In the genomic region with DNA sequence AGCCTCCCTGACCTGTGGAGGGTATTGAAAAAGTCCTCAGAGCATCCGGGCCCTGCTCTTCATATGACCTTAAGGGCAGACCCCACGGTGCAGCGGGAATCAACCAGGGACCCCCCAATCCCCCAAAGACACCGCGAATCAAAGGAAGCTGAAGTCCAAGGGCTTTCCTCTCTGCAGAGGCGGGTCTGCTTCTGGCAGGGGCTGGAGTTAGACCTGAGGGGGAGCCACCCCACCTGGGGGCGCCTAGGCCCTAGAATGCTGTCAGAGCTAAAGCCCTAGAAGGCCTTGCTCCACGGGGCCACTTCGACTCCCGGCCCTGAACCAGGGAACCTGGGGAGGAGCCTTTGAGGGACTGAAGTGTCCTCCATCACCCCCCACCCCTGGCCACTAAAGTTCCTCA, we compare ENCODE assay signal across 18 cellular contexts. TPM values are rescaled to one million over a fixed set of nuclear protein-coding genes. Genes with fewer than 3 reads are reported as not detected.
"Had no signal": no experiment of that assay in that cellular context is flagged by ENCODE, and none has a peak within 500 bp of the region (broad histone marks: within the 10 kb centered on the region; RNA-seq: fewer than 3 reads in every experiment).

No MANE protein-coding gene starts in this region.

- H3K4me3 Mint-ChIP-seq: activated CD8-positive, alpha-beta memory T cell treated with anti-CD3 and anti-CD28 coated beads, Interleukin-2, amount 10 ng/mL, durations not matched to agents 7 days and 5 days; activated naive CD8-positive, alpha-beta T cell treated with anti-CD3 and anti-CD28 coated beads, Interleukin-2, amount 10 ng/mL, durations not matched to agents 7 days and 5 days; activated T-cell treated with anti-CD3 and anti-CD28 coated beads, Interleukin-2, amount 50 U/mL, for 4 hours; T-helper 1 cell treated with Interleukin-12 subunit alpha and Interleukin-12 subunit beta and Interleukin-4 antibody, amounts not matched to agents 30 μg/mL and 1 μg/mL, for 36 hours had no signal

- H3K36me3 Mint-ChIP-seq: activated CD8-positive, alpha-beta memory T cell treated with anti-CD3 and anti-CD28 coated beads, Interleukin-2, amount 10 ng/mL, durations not matched to agents 7 days and 5 days; activated naive CD8-positive, alpha-beta T cell treated with anti-CD3 and anti-CD28 coated beads, Interleukin-2, amount 10 ng/mL, durations not matched to agents 7 days and 5 days had no signal

- DNase-seq: activated CD4-positive, CD25-positive, alpha-beta regulatory T cell; activated CD8-positive, alpha-beta memory T cell treated with anti-CD3 and anti-CD28 coated beads, Interleukin-2, amount 10 ng/mL, durations not matched to agents 7 days and 5 days; activated gamma-delta T cell; activated naive CD8-positive, alpha-beta T cell treated with anti-CD3 and anti-CD28 coated beads, Interleukin-2, amount 10 ng/mL, durations not matched to agents 7 days and 5 days; activated T-cell treated with anti-CD3 and anti-CD28 coated beads, Interleukin-2, amount 50 U/mL, for 4 hours; cortex of kidney; effector CD8-positive, alpha-beta T cell; foreskin melanocyte; head of caudate nucleus; left colon; mucosa of descending colon; posterior cingulate gyrus; upper lobe of left lung had no signal

- H3K36me3 ChIP-seq: cardiac muscle cell had no signal

- ATAC-seq: activated CD8-positive, alpha-beta memory T cell treated with anti-CD3 and anti-CD28 coated beads, Interleukin-2, amount 10 ng/mL, durations not matched to agents 7 days and 5 days; activated T-cell treated with anti-CD3 and anti-CD28 coated beads, Interleukin-2, amount 50 U/mL, for 4 hours; left colon; mucosa of descending colon; SK-N-SH treated with all-trans-retinoic acid at 6 μM for 48 hours had no signal

- H3K27me3 Mint-ChIP-seq: activated naive CD8-positive, alpha-beta T cell treated with anti-CD3 and anti-CD28 coated beads, Interleukin-2, amount 10 ng/mL, durations not matched to agents 7 days and 5 days had no signal

- H3K9me3 Mint-ChIP-seq: activated naive CD8-positive, alpha-beta T cell treated with anti-CD3 and anti-CD28 coated beads, Interleukin-2, amount 10 ng/mL, durations not matched to agents 7 days and 5 days; activated T-cell treated with anti-CD3 and anti-CD28 coated beads, Interleukin-2, amount 50 U/mL, for 4 hours; T-helper 1 cell treated with Interleukin-12 subunit alpha and Interleukin-12 subunit beta and Interleukin-4 antibody, amounts not matched to agents 30 μg/mL and 1 μg/mL, for 36 hours had no signal

- H3K27ac ChIP-seq: cardiac muscle cell, upper lobe of left lung had no signal

- H3K27ac Mint-ChIP-seq: activated CD8-positive, alpha-beta memory T cell treated with anti-CD3 and anti-CD28 coated beads, Interleukin-2, amount 10 ng/mL, durations not matched to agents 7 days and 5 days; activated naive CD8-positive, alpha-beta T cell treated with anti-CD3 and anti-CD28 coated beads, Interleukin-2, amount 10 ng/mL, durations not matched to agents 7 days and 5 days; T-helper 1 cell treated with Interleukin-12 subunit alpha and Interleukin-12 subunit beta and Interleukin-4 antibody, amounts not matched to agents 30 μg/mL and 1 μg/mL, for 36 hours had no signal

- H3K9me3 ChIP-seq: mucosa of descending colon, upper lobe of left lung had no signal

- H3K27me3 ChIP-seq: cardiac muscle cell had no signal

- H3K4me3 ChIP-seq: cardiac muscle cell, lung, mucosa of descending colon, skin epidermis, upper lobe of left lung had no signal

RNA-seq across cellular contexts. Expression of a gene that starts 21.7 kb away (rescaled TPM):
- total RNA-seq: activated CD8-positive, alpha-beta memory T cell treated with anti-CD3 and anti-CD28 coated beads, Interleukin-2, amount 10 ng/mL, durations not matched to agents 7 days and 5 days; activated naive CD8-positive, alpha-beta T cell treated with anti-CD3 and anti-CD28 coated beads, Interleukin-2, amount 10 ng/mL, durations not matched to agents 7 days and 5 days had no signal

RNA-seq across cellular contexts. Expression of a gene that starts 44.3 kb away (rescaled TPM):
- total RNA-seq: activated CD8-positive, alpha-beta memory T cell treated with anti-CD3 and anti-CD28 coated beads, Interleukin-2, amount 10 ng/mL, durations not matched to agents 7 days and 5 days; activated naive CD8-positive, alpha-beta T cell treated with anti-CD3 and anti-CD28 coated beads, Interleukin-2, amount 10 ng/mL, durations not matched to agents 7 days and 5 days had no signal
